15 cellular contexts compared by ENCODE assay signal in the genomic region with DNA sequence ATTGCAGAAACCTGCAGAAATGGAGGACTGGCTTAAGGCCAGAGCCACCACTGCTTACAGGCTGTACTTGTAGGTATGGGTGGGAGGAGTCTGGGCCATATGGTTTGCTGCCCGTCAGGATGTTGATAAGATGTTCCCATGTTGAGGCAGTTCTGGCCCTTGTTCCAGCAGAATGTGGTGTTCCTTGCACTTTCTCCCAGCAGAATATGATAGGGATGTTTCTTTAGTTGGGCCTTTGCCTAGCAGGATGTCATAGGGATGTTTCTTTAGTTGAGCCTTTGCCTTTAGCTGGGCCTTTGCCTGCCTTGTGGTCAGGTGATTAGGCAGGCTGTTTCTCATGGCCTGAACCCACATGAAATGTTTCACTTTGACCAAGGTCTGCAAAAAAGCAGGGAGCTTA.
DNase-seq lines count a peak whose midpoint lies in the region; ATAC-seq and TF ChIP-seq lines count a peak whose summit lies in the region.
"Had no signal": no experiment of that assay in that cellular context is flagged by ENCODE, and none has a peak within 500 bp of the region (broad histone marks: within the 10 kb centered on the region; RNA-seq: fewer than 3 reads in every experiment).

No MANE protein-coding gene starts in this region.

- H3K27me3 ChIP-seq in cardiac muscle cell (no peaks in the 10 kb centered on the region), heart left ventricle (no peaks in the 10 kb centered on the region), sigmoid colon (no peaks in the 10 kb centered on the region)
- H3K27me3 ChIP-seq: BLaER1 treated with 17β-estradiol and CSF1 and Interleukin-3, amounts not matched to agents 10 nM and 100 nM had no signal

- intact Hi-C loops in left cardiac atrium (cut with DNase I): no loop called here
- intact Hi-C loops in heart left ventricle (cut with DNase I): no loop called here
- intact Hi-C loops in sigmoid colon (cut with DNase I): no loop called here
- intact Hi-C loops in activated CD4-positive, alpha-beta T cell treated with anti-CD3 and anti-CD28 coated beads, Interleukin-2, amount 10 ng/mL, durations not matched to agents 24 days and 14 days (cut with micrococcal nuclease): no loop called here

- H3K27ac ChIP-seq in cardiac muscle cell (peak overlapping the region; percentile 70), heart left ventricle (peak overlapping the region in 2 of 12 donors; percentile 5 to 61), sigmoid colon (no peak overlapping the region)
- H3K27ac ChIP-seq: BLaER1 treated with 17β-estradiol and CSF1 and Interleukin-3, amounts not matched to agents 10 nM and 100 nM had no signal

- H3K36me3 ChIP-seq in cardiac muscle cell (no peaks in the 10 kb centered on the region), heart left ventricle (no peaks in the 10 kb centered on the region), sigmoid colon (no peaks in the 10 kb centered on the region)
- H3K36me3 ChIP-seq: BLaER1 treated with 17β-estradiol and CSF1 and Interleukin-3, amounts not matched to agents 10 nM and 100 nM had no signal

- H3K27me3 Mint-ChIP-seq in effector memory CD8-positive, alpha-beta T cell: no peaks in the 10 kb centered on the region
- no peaks in the 10 kb centered on the region for H3K27me3 Mint-ChIP-seq in activated CD4-positive, alpha-beta T cell treated with anti-CD3 and anti-CD28 coated beads, Interleukin-2, amount 10 ng/mL, durations not matched to agents 24 days and 14 days
- H3K27me3 Mint-ChIP-seq: CD8-positive, alpha-beta memory T cell had no signal

- H3K36me3 Mint-ChIP-seq in effector memory CD8-positive, alpha-beta T cell (ENCODE audit: insufficient read depth): no peaks in the 10 kb centered on the region
- no peaks in the 10 kb centered on the region for H3K36me3 Mint-ChIP-seq in activated CD4-positive, alpha-beta T cell treated with anti-CD3 and anti-CD28 coated beads, Interleukin-2, amount 10 ng/mL, durations not matched to agents 24 days and 14 days (ENCODE audit: low read depth)

- ATAC-seq in left cardiac atrium (no peak), heart left ventricle (peak; percentile 22 to 78 (median 66))
- ATAC-seq in effector memory CD8-positive, alpha-beta T cell (replicated peaks): no peak
- ATAC-seq: PC-3 had no signal

- peaks cover 0 to 11% of the 10 kb centered on the region in 2 donors for H3K9me3 Mint-ChIP-seq in effector memory CD8-positive, alpha-beta T cell
- H3K9me3 Mint-ChIP-seq in activated CD4-positive, alpha-beta T cell treated with anti-CD3 and anti-CD28 coated beads, Interleukin-2, amount 10 ng/mL, durations not matched to agents 24 days and 14 days: no peaks in the 10 kb centered on the region

- no peak overlapping the region for H3K4me3 Mint-ChIP-seq in effector memory CD8-positive, alpha-beta T cell
- no peak overlapping the region for H3K4me3 Mint-ChIP-seq in activated CD4-positive, alpha-beta T cell treated with anti-CD3 and anti-CD28 coated beads, Interleukin-2, amount 10 ng/mL, durations not matched to agents 24 days and 14 days
- H3K4me3 Mint-ChIP-seq: CD8-positive, alpha-beta memory T cell had no signal

- H3K4me1 ChIP-seq in cardiac muscle cell (ENCODE audit: low read depth): peaks cover 27% of the 10 kb centered on the region
- peaks cover 0 to 14% (median 0%) of the 10 kb centered on the region in 12 donors for H3K4me1 ChIP-seq in heart left ventricle
- peaks cover 0 to 10% (median 4%) of the 10 kb centered on the region in 4 donors for H3K4me1 ChIP-seq in sigmoid colon
- H3K4me1 ChIP-seq: BLaER1 treated with 17β-estradiol and CSF1 and Interleukin-3, amounts not matched to agents 10 nM and 100 nM had no signal

- H3K4me3 ChIP-seq in cardiac muscle cell: no peak overlapping the region
- H3K4me3 ChIP-seq in heart left ventricle: no peak overlapping the region
- H3K4me3 ChIP-seq in sigmoid colon: no peak overlapping the region
- H3K4me3 ChIP-seq: BLaER1 treated with 17β-estradiol and CSF1 and Interleukin-3, amounts not matched to agents 10 nM and 100 nM had no signal

- no peak overlapping the region for H3K27ac Mint-ChIP-seq in effector memory CD8-positive, alpha-beta T cell
- no peak overlapping the region for H3K27ac Mint-ChIP-seq in activated CD4-positive, alpha-beta T cell treated with anti-CD3 and anti-CD28 coated beads, Interleukin-2, amount 10 ng/mL, durations not matched to agents 24 days and 14 days
- H3K27ac Mint-ChIP-seq: CD8-positive, alpha-beta memory T cell had no signal

- TF ChIP-seq EP300 in sigmoid colon (IDR thresholded peaks at IDR 0.05): no peak

- TF ChIP-seq CTCF in cardiac muscle cell (IDR thresholded peaks at IDR 0.05; ENCODE audit: low read depth, low read length) (no peak), heart left ventricle (IDR thresholded peaks at IDR 0.05) (no peak), sigmoid colon (IDR thresholded peaks at IDR 0.05) (no peak)

- H3K4me1 Mint-ChIP-seq in effector memory CD8-positive, alpha-beta T cell (ENCODE audit: low read depth in 2 of 2): no peaks in the 10 kb centered on the region
- H3K4me1 Mint-ChIP-seq in activated CD4-positive, alpha-beta T cell treated with anti-CD3 and anti-CD28 coated beads, Interleukin-2, amount 10 ng/mL, durations not matched to agents 24 days and 14 days: no peaks in the 10 kb centered on the region
- H3K4me1 Mint-ChIP-seq: CD8-positive, alpha-beta memory T cell had no signal

- H3K9me3 ChIP-seq in cardiac muscle cell (ENCODE audit: low read depth) (no peaks in the 10 kb centered on the region), heart left ventricle (peaks cover 0 to 64% (median 10%) of the 10 kb centered on the region in 12 donors), sigmoid colon (peaks cover 0 to 7% (median 0%) of the 10 kb centered on the region in 4 donors)

- peak in 1 of 2 donors; percentile 30 for DNase-seq in cardiac muscle cell (ENCODE audit: low read depth in 1 of 2, low spot score in 1 of 2)
- no peak for DNase-seq in left cardiac atrium
- peak in 1 of 5 donors; percentile 21 for DNase-seq in heart left ventricle
- peak; percentile 67 for DNase-seq in sigmoid colon
- DNase-seq in effector memory CD8-positive, alpha-beta T cell: no peak
- no peak for DNase-seq in activated CD4-positive, alpha-beta T cell treated with anti-CD3 and anti-CD28 coated beads, Interleukin-2, amount 10 ng/mL, durations not matched to agents 24 days and 14 days
- DNase-seq in cerebellar nuclear complex (lab: John Stamatoyannopoulos, UW): no peak
- DNase-seq in COR-L47 (lab: John Stamatoyannopoulos, UW): no peak
- DNase-seq: CD8-positive, alpha-beta memory T cell; DMS79 treated with DMSO at 0.1 percent for 48 hours; NCI-H1436; NCI-H2081; NCI-H748 treated with DMSO at 0.1 percent for 48 hours; PC-3 had no signal

- 23 to 33% (median 30%) methylated on average over 1 of the region's 1 CpG for WGBS in heart left ventricle, 4 donors
- WGBS in sigmoid colon, 2 donors: 55 to 85% methylated on average over 1 of the region's 1 CpG

- TF ChIP-seq POLR2A in heart left ventricle (IDR thresholded peaks at IDR 0.05) (no peak), sigmoid colon (IDR thresholded peaks at IDR 0.05) (no peak)

Comparison
In these comparisons a context has a peak if more than half of its experiments do, and no peak if none do; other contexts are left out.
1. ATAC-seq: peak in heart left ventricle (4 of 4); none in left cardiac atrium (0 of 2) and effector memory CD8-positive, alpha-beta T cell (single experiment).